In genomic region chr17:2212328-2212981, GRCh38 we compare ENCODE assay signal across 10 cellular contexts.
DNase-seq lines count a peak whose midpoint lies in the region; ATAC-seq and TF ChIP-seq lines count a peak whose summit lies in the region.
"Had no signal": no experiment of that assay in that cellular context is flagged by ENCODE, and none has a peak within 500 bp of the region (broad histone marks: within the 10 kb centered on the region; RNA-seq: fewer than 3 reads in every experiment).

No MANE protein-coding gene starts in this region.

- no peaks in the 10 kb centered on the region for H3K9me3 Mint-ChIP-seq in T-helper 2 cell treated with Interferon-gamma antibody and Interleukin-4, amounts not matched to agents 5 μg/mL and 100 μg/mL, for 36 hours

- H3K4me1 ChIP-seq in right lobe of liver = peaks cover 0 to 37% (median 8%) of the 10 kb centered on the region in 4 donors

- H3K4me3 Mint-ChIP-seq in T-helper 2 cell treated with Interferon-gamma antibody and Interleukin-4, amounts not matched to agents 5 μg/mL and 100 μg/mL, for 36 hours = peak overlapping the region; percentile 19

- no peak overlapping the region for H3K4me3 ChIP-seq in right lobe of liver

- no peaks in the 10 kb centered on the region for H3K9me3 ChIP-seq in right lobe of liver

- H3K27ac Mint-ChIP-seq in T-helper 2 cell treated with Interferon-gamma antibody and Interleukin-4, amounts not matched to agents 5 μg/mL and 100 μg/mL, for 36 hours = peak overlapping the region; percentile 74

- H3K36me3 Mint-ChIP-seq in T-helper 2 cell treated with Interferon-gamma antibody and Interleukin-4, amounts not matched to agents 5 μg/mL and 100 μg/mL, for 36 hours (ENCODE audit: low read depth) = peaks cover 31% of the 10 kb centered on the region

- intact Hi-C loops in right lobe of liver (cut with DNase I) = no loop called here

- no peak for DNase-seq in T-helper 2 cell treated with Interferon-gamma antibody and Interleukin-4, amounts not matched to agents 5 μg/mL and 100 μg/mL, for 36 hours (ENCODE audit: low spot score)
- DNase-seq in T-helper 2 cell = no peak
- DNase-seq in caudate nucleus (lab: John Stamatoyannopoulos, UW) = peak in 5 of 61 donors; percentile 10 to 26 (median 17)
- DNase-seq in right lobe of liver = no peak
- DNase-seq in GF-D8 (lab: John Stamatoyannopoulos, UW) = no peak
- DNase-seq: activated CD4-positive, alpha-beta T cell treated with anti-CD3 and anti-CD28 coated beads, Interleukin-2, amount 50 U/mL, for 48 hours; NCI-H1048 had no signal

- ATAC-seq in right lobe of liver (peak; percentile 25 to 57 (median 43)), HG02610 (IDR thresholded peaks at IDR 0.05; ENCODE audit: unreplicated experiment) (no peak), HG02798 (IDR thresholded peaks at IDR 0.05; ENCODE audit: poor library complexity, unreplicated experiment) (no peak)

- no peaks in the 10 kb centered on the region for H3K36me3 ChIP-seq in right lobe of liver

- WGBS in right lobe of liver (ENCODE audit: insufficient coverage, low coverage, low lambda C conversion rate, missing lambda C conversion rate) = 46% methylated on average over 11 of the region's 11 CpGs

- H3K27me3 Mint-ChIP-seq in T-helper 2 cell treated with Interferon-gamma antibody and Interleukin-4, amounts not matched to agents 5 μg/mL and 100 μg/mL, for 36 hours (ENCODE audit: low read depth) = no peaks in the 10 kb centered on the region

- H3K27me3 ChIP-seq in right lobe of liver = no peaks in the 10 kb centered on the region

- H3K27ac ChIP-seq in caudate nucleus (ENCODE audit: low read depth, low read length) (peak overlapping the region; percentile 86), right lobe of liver (peak overlapping the region in 2 of 3 donors; percentile 67 to 82), temporal lobe (ENCODE audit: low read depth, low read length) (peak overlapping the region; percentile 91)

- peaks cover 49% of the 10 kb centered on the region for H3K4me1 Mint-ChIP-seq in T-helper 2 cell treated with Interferon-gamma antibody and Interleukin-4, amounts not matched to agents 5 μg/mL and 100 μg/mL, for 36 hours (ENCODE audit: low read depth)

- TF ChIP-seq POLR2A in right lobe of liver (IDR thresholded peaks at IDR 0.05) = no peak

- no peak for TF ChIP-seq CTCF in right lobe of liver (IDR thresholded peaks at IDR 0.05)

Comparison
In these comparisons a context has a peak if more than half of its experiments do, and no peak if none do; other contexts are left out.
1. ATAC-seq: peak in right lobe of liver (4 of 4); none in HG02610 (single experiment) and HG02798 (single experiment).
2. Peak in every context shown above with its lines, with median percentiles within 50 percentile points of each other: H3K27ac ChIP-seq.